In the genomic region with DNA sequence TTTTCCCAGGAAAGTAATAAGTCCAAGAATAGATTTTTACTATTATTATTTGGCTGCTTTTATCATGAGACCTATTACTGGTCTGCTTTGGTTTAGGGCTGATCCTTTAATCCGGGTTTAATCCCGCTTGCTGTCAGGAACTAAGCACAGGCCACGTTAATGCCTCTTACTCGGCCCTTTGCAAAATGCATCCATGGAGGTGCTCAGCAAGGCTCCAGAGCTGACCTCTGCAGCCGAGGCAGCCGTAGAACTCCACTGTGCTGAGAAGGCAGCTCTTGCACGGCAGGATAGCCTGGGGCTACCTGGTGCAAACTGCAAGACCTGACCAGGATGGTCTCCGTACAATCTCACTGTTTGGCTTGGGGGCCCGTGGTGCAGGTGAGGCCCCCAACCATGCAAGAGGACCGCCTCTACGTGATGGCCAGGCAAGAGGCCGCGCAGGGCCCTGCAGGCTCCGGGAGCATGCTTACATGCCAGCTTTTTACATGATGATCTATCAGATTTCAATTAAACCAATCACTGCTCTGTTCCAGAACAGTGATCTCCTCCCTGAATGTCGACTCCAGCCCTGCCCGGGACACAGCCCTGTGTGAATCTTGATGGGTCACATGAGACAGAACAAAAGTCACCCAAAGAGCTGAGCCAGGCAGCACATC, we compare ENCODE assay signal across 17 cellular contexts. TPM values are rescaled to one million over a fixed set of nuclear protein-coding genes. Genes with fewer than 3 reads are reported as not detected.
"Had no signal": no experiment of that assay in that cellular context is flagged by ENCODE, and none has a peak within 500 bp of the region (broad histone marks: within the 10 kb centered on the region; RNA-seq: fewer than 3 reads in every experiment).

No MANE protein-coding gene starts in this region.

- H3K9me3 Mint-ChIP-seq: activated B cell treated with CpG ODN at 0.5 μM for 24 hours; activated CD4-positive, alpha-beta T cell treated with anti-CD3 and anti-CD28 coated beads, Interleukin-2, amount 10 ng/mL, durations not matched to agents 24 days and 14 days; activated naive CD4-positive, alpha-beta T cell treated with anti-CD3 and anti-CD28 coated beads for 36 hours; central memory CD8-positive, alpha-beta T cell; natural killer cell treated with Interleukin-12 subunit alpha and Interleukin-12 subunit beta and Interleukin-15 and Interleukin-18, amount 100 ng/mL, for 72 hours; T-helper 1 cell treated with Interleukin-12 subunit alpha and Interleukin-12 subunit beta and Interleukin-4 antibody, amounts not matched to agents 30 μg/mL and 1 μg/mL, for 36 hours had no signal

- H3K36me3 Mint-ChIP-seq: natural killer cell treated with Interleukin-12 subunit alpha and Interleukin-12 subunit beta and Interleukin-15 and Interleukin-18, amount 100 ng/mL, for 72 hours had no signal

- H3K9me3 ChIP-seq: body of pancreas, ovary had no signal

- H3K4me3 Mint-ChIP-seq: activated B cell treated with CpG ODN at 0.5 μM for 24 hours; activated CD4-positive, alpha-beta T cell treated with anti-CD3 and anti-CD28 coated beads, Interleukin-2, amount 10 ng/mL, durations not matched to agents 24 days and 14 days; activated naive CD4-positive, alpha-beta T cell treated with anti-CD3 and anti-CD28 coated beads for 36 hours; central memory CD8-positive, alpha-beta T cell; endodermal cell; natural killer cell treated with Interleukin-12 subunit alpha and Interleukin-12 subunit beta and Interleukin-15 and Interleukin-18, amount 100 ng/mL, for 72 hours; T-helper 1 cell treated with Interleukin-12 subunit alpha and Interleukin-12 subunit beta and Interleukin-4 antibody, amounts not matched to agents 30 μg/mL and 1 μg/mL, for 36 hours had no signal

- H3K36me3 ChIP-seq: ovary had no signal

- H3K27me3 ChIP-seq: body of pancreas, ovary had no signal

- H3K4me1 Mint-ChIP-seq: activated B cell treated with CpG ODN at 0.5 μM for 24 hours; central memory CD8-positive, alpha-beta T cell had no signal

- H3K27ac ChIP-seq: body of pancreas, ovary had no signal

- DNase-seq: activated B cell treated with CpG ODN at 0.5 μM for 24 hours; activated CD4-positive, alpha-beta T cell treated with anti-CD3 and anti-CD28 coated beads, Interleukin-2, amount 10 ng/mL, durations not matched to agents 24 days and 14 days; activated naive CD4-positive, alpha-beta T cell treated with anti-CD3 and anti-CD28 coated beads for 36 hours; amniotic stem cell; body of pancreas; dermis blood vessel endothelial cell; endodermal cell; erythroblast; left colon; mammary epithelial cell; ovary; stimulated activated CD4-positive, alpha-beta T cell treated with anti-CD3 and anti-CD28 coated beads, Interleukin-2, amount 100 ng/mL, for 24 hours; stimulated activated naive CD4-positive, alpha-beta T cell; trophoblast cell had no signal

- H3K4me3 ChIP-seq: body of pancreas, ovary had no signal

- H3K27ac Mint-ChIP-seq: activated B cell treated with CpG ODN at 0.5 μM for 24 hours; activated CD4-positive, alpha-beta T cell treated with anti-CD3 and anti-CD28 coated beads, Interleukin-2, amount 10 ng/mL, durations not matched to agents 24 days and 14 days; activated naive CD4-positive, alpha-beta T cell treated with anti-CD3 and anti-CD28 coated beads for 36 hours; endodermal cell; natural killer cell treated with Interleukin-12 subunit alpha and Interleukin-12 subunit beta and Interleukin-15 and Interleukin-18, amount 100 ng/mL, for 72 hours; T-helper 1 cell treated with Interleukin-12 subunit alpha and Interleukin-12 subunit beta and Interleukin-4 antibody, amounts not matched to agents 30 μg/mL and 1 μg/mL, for 36 hours had no signal

RNA-seq across cellular contexts. Expression of gene CALML3, which starts 10.4 kb away (rescaled TPM):
- total RNA-seq: activated B cell treated with CpG ODN at 0.5 μM for 24 hours; activated CD4-positive, alpha-beta T cell treated with anti-CD3 and anti-CD28 coated beads, Interleukin-2, amount 10 ng/mL, durations not matched to agents 24 days and 14 days; activated naive CD4-positive, alpha-beta T cell treated with anti-CD3 and anti-CD28 coated beads for 36 hours; body of pancreas; dermis blood vessel endothelial cell; endodermal cell; natural killer cell treated with Interleukin-12 subunit alpha and Interleukin-12 subunit beta and Interleukin-15 and Interleukin-18, amount 100 ng/mL, for 72 hours had no signal

RNA-seq across cellular contexts. Expression of gene CALML5, which starts 15.0 kb away (rescaled TPM):
- total RNA-seq: activated B cell treated with CpG ODN at 0.5 μM for 24 hours; activated CD4-positive, alpha-beta T cell treated with anti-CD3 and anti-CD28 coated beads, Interleukin-2, amount 10 ng/mL, durations not matched to agents 24 days and 14 days; activated naive CD4-positive, alpha-beta T cell treated with anti-CD3 and anti-CD28 coated beads for 36 hours; body of pancreas; dermis blood vessel endothelial cell; endodermal cell; left colon; mammary epithelial cell; natural killer cell treated with Interleukin-12 subunit alpha and Interleukin-12 subunit beta and Interleukin-15 and Interleukin-18, amount 100 ng/mL, for 72 hours had no signal
